Comparison of ENCODE assay signal across 1 cellular context in the genomic region with DNA sequence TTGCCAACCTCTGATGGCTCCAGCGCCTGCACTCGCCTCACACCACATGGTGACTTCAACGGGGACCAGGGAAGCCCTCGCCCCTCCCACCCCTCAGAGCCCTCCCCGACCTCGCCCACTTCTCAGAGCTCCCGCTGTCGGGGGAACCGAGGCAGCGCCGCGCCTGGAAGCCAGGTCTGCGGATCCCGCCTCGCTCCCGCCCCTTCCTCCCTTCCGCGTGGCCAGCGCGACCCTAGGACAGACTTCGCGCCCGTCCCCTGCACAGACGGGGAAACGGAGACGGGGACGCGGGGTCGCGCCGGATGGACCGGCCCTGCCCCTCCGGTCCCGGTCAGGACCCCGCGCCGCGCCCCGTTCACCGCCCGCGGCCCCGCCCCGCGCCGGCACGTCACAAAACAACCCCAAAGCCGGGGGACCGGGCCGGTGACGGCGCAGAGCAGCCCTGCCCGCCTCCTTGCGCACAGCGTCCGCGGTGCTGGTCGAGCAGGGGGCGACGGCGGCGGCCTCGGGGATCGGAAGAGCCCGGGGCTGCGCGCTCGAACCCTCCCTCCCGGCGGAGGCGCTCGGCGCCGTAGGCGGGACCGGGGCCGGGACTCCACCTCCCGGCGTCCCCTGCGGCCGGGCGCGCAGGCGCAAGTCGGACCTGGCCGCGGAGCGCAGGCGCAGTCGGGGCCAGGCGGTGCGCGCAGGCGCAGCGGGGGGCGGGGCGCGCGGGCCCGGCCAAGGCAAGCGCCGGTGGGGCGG.
TF ChIP-seq lines count a peak whose summit lies in the region.

No MANE protein-coding gene starts in this region.

TF ChIP-seq in IMR-90, 13 proteins besides CTCF, POLR2A, EP300 and RAD21:
- TF ChIP-seq MXI1 (IDR thresholded peaks at IDR 0.05; ENCODE audit: borderline replicate concordance, low read depth, low read length) (peak; percentile 11; the same call in 1 of the 2 replicates), MAZ (IDR thresholded peaks at IDR 0.05; ENCODE audit: borderline replicate concordance, low read depth, low read length) (peak; percentile 53), SMC3 (IDR thresholded peaks at IDR 0.05; ENCODE audit: low read depth, low read length) (no peak), RCOR1 (IDR thresholded peaks at IDR 0.05; ENCODE audit: insufficient replicate concordance, low read length) (no peak), CHD1 (IDR thresholded peaks at IDR 0.05; ENCODE audit: low read depth, low read length) (no peak), FOS (IDR thresholded peaks at IDR 0.05; ENCODE audit: low read depth, low read length) (no peak)
- TF ChIP-seq, protein P1, sequence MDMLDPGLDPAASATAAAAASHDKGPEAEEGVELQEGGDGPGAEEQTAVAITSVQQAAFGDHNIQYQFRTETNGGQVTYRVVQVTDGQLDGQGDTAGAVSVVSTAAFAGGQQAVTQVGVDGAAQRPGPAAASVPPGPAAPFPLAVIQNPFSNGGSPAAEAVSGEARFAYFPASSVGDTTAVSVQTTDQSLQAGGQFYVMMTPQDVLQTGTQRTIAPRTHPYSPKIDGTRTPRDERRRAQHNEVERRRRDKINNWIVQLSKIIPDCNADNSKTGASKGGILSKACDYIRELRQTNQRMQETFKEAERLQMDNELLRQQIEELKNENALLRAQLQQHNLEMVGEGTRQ (IDR thresholded peaks at IDR 0.05; ENCODE audit: low read depth, low read length) = no peak
